1 cellular context compared by ENCODE assay signal in genomic region chr17:60388742-60389141, GRCh38.
TF ChIP-seq lines count a peak whose summit lies in the region.

No MANE protein-coding gene starts in this region.

TF ChIP-seq in GM12878, 131 proteins besides CTCF, POLR2A, EP300 and RAD21:
- TF ChIP-seq NR2F1 (conservative IDR thresholded peaks at IDR 0.05) (no peak), JUND (IDR thresholded peaks at IDR 0.05; ENCODE audit: low read depth, low read length) (no peak), MYC (IDR thresholded peaks at IDR 0.05; ENCODE audit: insufficient read depth, insufficient read length, insufficient replicate concordance, low read length, severe bottlenecking) (no peak), USF2 (IDR thresholded peaks at IDR 0.05; ENCODE audit: borderline replicate concordance, low read depth, low read length) (no peak), IKZF1 (conservative IDR thresholded peaks at IDR 0.05) (no peak)
- TF ChIP-seq, protein P1, sequence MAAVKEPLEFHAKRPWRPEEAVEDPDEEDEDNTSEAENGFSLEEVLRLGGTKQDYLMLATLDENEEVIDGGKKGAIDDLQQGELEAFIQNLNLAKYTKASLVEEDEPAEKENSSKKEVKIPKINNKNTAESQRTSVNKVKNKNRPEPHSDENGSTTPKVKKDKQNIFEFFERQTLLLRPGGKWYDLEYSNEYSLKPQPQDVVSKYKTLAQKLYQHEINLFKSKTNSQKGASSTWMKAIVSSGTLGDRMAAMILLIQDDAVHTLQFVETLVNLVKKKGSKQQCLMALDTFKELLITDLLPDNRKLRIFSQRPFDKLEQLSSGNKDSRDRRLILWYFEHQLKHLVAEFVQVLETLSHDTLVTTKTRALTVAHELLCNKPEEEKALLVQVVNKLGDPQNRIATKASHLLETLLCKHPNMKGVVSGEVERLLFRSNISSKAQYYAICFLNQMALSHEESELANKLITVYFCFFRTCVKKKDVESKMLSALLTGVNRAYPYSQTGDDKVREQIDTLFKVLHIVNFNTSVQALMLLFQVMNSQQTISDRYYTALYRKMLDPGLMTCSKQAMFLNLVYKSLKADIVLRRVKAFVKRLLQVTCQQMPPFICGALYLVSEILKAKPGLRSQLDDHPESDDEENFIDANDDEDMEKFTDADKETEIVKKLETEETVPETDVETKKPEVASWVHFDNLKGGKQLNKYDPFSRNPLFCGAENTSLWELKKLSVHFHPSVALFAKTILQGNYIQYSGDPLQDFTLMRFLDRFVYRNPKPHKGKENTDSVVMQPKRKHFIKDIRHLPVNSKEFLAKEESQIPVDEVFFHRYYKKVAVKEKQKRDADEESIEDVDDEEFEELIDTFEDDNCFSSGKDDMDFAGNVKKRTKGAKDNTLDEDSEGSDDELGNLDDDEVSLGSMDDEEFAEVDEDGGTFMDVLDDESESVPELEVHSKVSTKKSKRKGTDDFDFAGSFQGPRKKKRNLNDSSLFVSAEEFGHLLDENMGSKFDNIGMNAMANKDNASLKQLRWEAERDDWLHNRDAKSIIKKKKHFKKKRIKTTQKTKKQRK (IDR thresholded peaks at IDR 0.05; ENCODE audit: low read depth, low read length) = no peak
